In the genomic region with DNA sequence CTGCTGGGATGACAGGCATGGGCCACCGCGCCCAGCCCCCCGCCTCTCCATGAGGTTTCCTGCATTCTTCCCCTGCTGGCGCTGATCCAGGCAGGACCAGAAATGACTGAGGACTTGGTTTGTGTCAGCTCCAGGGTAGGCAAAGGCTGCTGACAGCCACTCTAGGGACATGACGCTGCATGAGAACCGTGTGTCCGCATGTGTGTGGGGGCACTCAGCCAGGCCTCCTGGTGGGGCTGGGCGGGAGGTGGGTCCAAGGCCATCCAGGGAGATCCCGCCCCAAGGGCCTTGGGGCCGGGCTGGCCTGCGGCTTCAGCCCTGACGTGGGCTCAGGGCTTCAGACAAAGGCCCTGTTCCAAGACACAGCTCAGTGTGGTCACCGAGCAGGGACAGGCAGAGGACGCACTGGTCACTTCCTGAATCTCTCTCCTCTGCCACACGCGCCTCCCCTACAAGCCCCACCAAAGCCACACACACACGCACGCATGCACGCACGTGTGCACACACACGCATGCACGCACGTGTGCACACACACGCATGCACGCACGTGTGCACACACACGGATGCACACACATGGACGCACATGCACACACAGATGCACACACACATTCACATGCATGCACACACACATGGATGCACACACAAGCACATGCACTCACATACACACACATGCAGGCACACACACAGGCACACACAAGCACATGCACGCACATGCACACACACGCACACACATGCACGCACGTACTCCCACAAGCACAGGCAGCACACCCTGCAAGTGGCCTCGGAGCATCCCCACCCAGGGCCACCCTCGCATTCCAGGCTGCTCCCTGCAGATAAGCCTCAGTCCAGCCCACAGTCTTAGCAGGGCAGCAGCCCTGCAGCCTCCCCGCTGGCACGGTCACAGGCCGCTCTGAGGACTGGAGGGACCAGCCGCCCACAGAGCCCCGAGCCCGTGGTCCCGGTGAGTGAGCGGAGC, we compare ENCODE assay signal across 1 cellular context.
TF ChIP-seq lines count a peak whose summit lies in the region.

No MANE protein-coding gene starts in this region.

TF ChIP-seq in IMR-90, 13 proteins besides CTCF, POLR2A, EP300 and RAD21:
- TF ChIP-seq FOS (IDR thresholded peaks at IDR 0.05; ENCODE audit: low read depth, low read length), result no peak
- TF ChIP-seq MAZ (IDR thresholded peaks at IDR 0.05; ENCODE audit: borderline replicate concordance, low read depth, low read length), result no peak
- TF ChIP-seq NFE2L2 (IDR thresholded peaks at IDR 0.05; ENCODE audit: low read depth, low read length), result no peak
- TF ChIP-seq SMC3 (IDR thresholded peaks at IDR 0.05; ENCODE audit: low read depth, low read length), result no peak
- TF ChIP-seq, protein P1, sequence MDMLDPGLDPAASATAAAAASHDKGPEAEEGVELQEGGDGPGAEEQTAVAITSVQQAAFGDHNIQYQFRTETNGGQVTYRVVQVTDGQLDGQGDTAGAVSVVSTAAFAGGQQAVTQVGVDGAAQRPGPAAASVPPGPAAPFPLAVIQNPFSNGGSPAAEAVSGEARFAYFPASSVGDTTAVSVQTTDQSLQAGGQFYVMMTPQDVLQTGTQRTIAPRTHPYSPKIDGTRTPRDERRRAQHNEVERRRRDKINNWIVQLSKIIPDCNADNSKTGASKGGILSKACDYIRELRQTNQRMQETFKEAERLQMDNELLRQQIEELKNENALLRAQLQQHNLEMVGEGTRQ (IDR thresholded peaks at IDR 0.05; ENCODE audit: low read depth, low read length), result no peak
- no peak for TF ChIP-seq MAFK (IDR thresholded peaks at IDR 0.05; ENCODE audit: low read depth, low read length)
- no peak for TF ChIP-seq BHLHE40 (IDR thresholded peaks at IDR 0.05; ENCODE audit: low read depth, low read length)
- TF ChIP-seq CEBPB (IDR thresholded peaks at IDR 0.05; ENCODE audit: low read depth, low read length), result no peak
- TF ChIP-seq MXI1 (IDR thresholded peaks at IDR 0.05; ENCODE audit: borderline replicate concordance, low read depth, low read length), result no peak
- TF ChIP-seq, protein P2, sequence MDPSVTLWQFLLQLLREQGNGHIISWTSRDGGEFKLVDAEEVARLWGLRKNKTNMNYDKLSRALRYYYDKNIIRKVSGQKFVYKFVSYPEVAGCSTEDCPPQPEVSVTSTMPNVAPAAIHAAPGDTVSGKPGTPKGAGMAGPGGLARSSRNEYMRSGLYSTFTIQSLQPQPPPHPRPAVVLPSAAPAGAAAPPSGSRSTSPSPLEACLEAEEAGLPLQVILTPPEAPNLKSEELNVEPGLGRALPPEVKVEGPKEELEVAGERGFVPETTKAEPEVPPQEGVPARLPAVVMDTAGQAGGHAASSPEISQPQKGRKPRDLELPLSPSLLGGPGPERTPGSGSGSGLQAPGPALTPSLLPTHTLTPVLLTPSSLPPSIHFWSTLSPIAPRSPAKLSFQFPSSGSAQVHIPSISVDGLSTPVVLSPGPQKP (IDR thresholded peaks at IDR 0.05; ENCODE audit: borderline replicate concordance, low read depth, low read length), result no peak
- TF ChIP-seq CHD1 (IDR thresholded peaks at IDR 0.05; ENCODE audit: low read depth, low read length), result no peak
- no peak for TF ChIP-seq RFX5 (IDR thresholded peaks at IDR 0.05; ENCODE audit: low read depth, low read length)
- no peak for TF ChIP-seq RCOR1 (IDR thresholded peaks at IDR 0.05; ENCODE audit: insufficient replicate concordance, low read length)
